In the genomic region with DNA sequence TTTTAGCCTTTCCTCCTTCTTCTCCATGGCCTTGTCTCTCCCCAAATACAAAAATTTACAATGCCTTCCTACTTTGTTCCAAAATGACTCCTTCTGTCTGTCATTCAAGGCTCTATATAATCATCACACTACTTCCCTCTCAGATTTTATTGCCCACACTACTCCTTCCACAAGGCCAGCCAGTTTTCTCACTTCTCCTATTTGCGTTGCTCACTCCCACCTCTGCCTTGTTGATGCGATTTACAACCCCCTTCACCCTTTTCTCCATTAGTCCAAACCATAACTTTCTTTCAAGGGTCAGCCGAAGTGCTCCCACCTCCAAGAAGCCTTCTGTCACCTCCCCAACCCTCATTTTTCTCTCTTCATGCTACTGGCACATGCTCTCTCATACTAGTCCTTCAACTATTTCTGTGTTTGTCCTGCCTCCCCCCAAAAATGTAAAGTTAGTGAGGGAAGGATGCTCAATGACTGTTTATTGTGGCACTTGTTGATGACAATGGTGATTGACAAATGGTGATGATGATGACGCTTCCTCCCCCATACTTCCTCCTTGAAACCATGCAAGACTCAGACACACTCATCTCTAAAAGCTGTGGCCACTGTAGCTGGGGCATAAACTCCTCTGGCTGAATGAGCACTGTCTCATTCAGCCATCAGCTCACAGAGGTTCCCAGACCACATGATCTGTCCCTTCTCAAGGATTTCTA, we compare ENCODE assay signal across 10 cellular contexts. TPM values are rescaled to one million over a fixed set of nuclear protein-coding genes. Genes with fewer than 3 reads are reported as not detected.
DNase-seq lines count a peak whose midpoint lies in the region; ATAC-seq and TF ChIP-seq lines count a peak whose summit lies in the region.
"Had no signal": no experiment of that assay in that cellular context is flagged by ENCODE, and none has a peak within 500 bp of the region (broad histone marks: within the 10 kb centered on the region; RNA-seq: fewer than 3 reads in every experiment).

No MANE protein-coding gene starts in this region.

- H3K4me1 ChIP-seq in ascending aorta, result no peaks in the 10 kb centered on the region
- H3K4me1 ChIP-seq: gastrocnemius medialis had no signal

- no peaks in the 10 kb centered on the region for H3K36me3 ChIP-seq in ascending aorta
- H3K36me3 ChIP-seq: gastrocnemius medialis had no signal

- no peaks in the 10 kb centered on the region for H3K27me3 ChIP-seq in ascending aorta

- peak; percentile 4 for DNase-seq in stimulated activated CD4-positive, alpha-beta T cell treated with anti-CD3 and anti-CD28 coated beads, Interleukin-4, amount 100 ng/mL, for 24 hours
- DNase-seq in stimulated activated CD4-positive, alpha-beta T cell treated with anti-CD3 and anti-CD28 coated beads, Interleukin-4, amount 100 ng/mL, for 1 hour, result no peak
- DNase-seq in NB4 (ENCODE audit: low read depth), result peak; percentile 7
- DNase-seq in SW480 (ENCODE audit: low spot score), result no peak
- DNase-seq in HT-29 (ENCODE audit: low spot score), result no peak
- no peak for DNase-seq in ascending aorta (ENCODE audit: low spot score in 2 of 2)
- DNase-seq: gastrocnemius medialis, NCI-H2081 treated with DMSO at 0.1 percent for 48 hours had no signal

- no peak for TF ChIP-seq POLR2A in NB4 (IDR thresholded peaks at IDR 0.05; ENCODE audit: extremely low read depth, insufficient read length)

- H3K27ac ChIP-seq in ascending aorta, result no peak overlapping the region
- H3K27ac ChIP-seq: gastrocnemius medialis had no signal

- ATAC-seq in HG02852 (IDR thresholded peaks at IDR 0.05; ENCODE audit: unreplicated experiment) (peak; percentile 72), HG02970 (IDR thresholded peaks at IDR 0.05; ENCODE audit: low FRiP score, unreplicated experiment) (no peak)
- ATAC-seq: gastrocnemius medialis had no signal

- intact Hi-C loops in ascending aorta (cut with DNase I), result no loop called here

- TF ChIP-seq CTCF in NB4 (IDR thresholded peaks at IDR 0.05; ENCODE audit: low read depth, low read length) (no peak), ascending aorta (IDR thresholded peaks at IDR 0.05) (no peak)

- H3K4me3 ChIP-seq in NB4 (ENCODE audit: low read depth, low read length) (no peak overlapping the region), ascending aorta (no peak overlapping the region)
- H3K4me3 ChIP-seq: gastrocnemius medialis had no signal

- H3K9me3 ChIP-seq in ascending aorta, result no peaks in the 10 kb centered on the region
- H3K9me3 ChIP-seq: gastrocnemius medialis had no signal

RNA-seq across cellular contexts. Expression of a gene that starts 2.7 kb away (rescaled TPM):
- total RNA-seq in HT-29 (2014; rRNA removed; shearing (Covaris generic)), result 2.7 and 4.6 TPM in 2 replicates
- total RNA-seq in ascending aorta, result not detected

RNA-seq across cellular contexts. Expression of a gene that starts 38.1 kb away (rescaled TPM):
- total RNA-seq in HT-29 (2014; rRNA removed; shearing (Covaris generic)), result not detected in 2 replicates
- total RNA-seq in ascending aorta, result not detected
- total RNA-seq: gastrocnemius medialis had no signal

RNA-seq across cellular contexts. Expression of a gene that starts 57.2 kb away (rescaled TPM):
- 14.6 and 17.7 TPM in 2 replicates for total RNA-seq in HT-29 (2014; rRNA removed; shearing (Covaris generic))
- not detected for total RNA-seq in ascending aorta
- total RNA-seq: gastrocnemius medialis had no signal

Comparison
In these comparisons a context has a peak if more than half of its experiments do, and no peak if none do; other contexts are left out.
1. DNase-seq: peak in stimulated activated CD4-positive, alpha-beta T cell treated with anti-CD3 and anti-CD28 coated beads, Interleukin-4, amount 100 ng/mL, for 24 hours (single experiment) and NB4 (single experiment); none in stimulated activated CD4-positive, alpha-beta T cell treated with anti-CD3 and anti-CD28 coated beads, Interleukin-4, amount 100 ng/mL, for 1 hour (single experiment), SW480 (single experiment), HT-29 (single experiment) and ascending aorta (0 of 2).
2. RNA of a gene that starts 57.2 kb away (total RNA-seq): 14.6 to 17.7 TPM in HT-29; not detected in ascending aorta (single experiment); every median in the first group is over 10 times any median in the second.